23 cellular contexts compared by ENCODE assay signal in genomic region chr6:22333802-22334201, GRCh38. TPM values are rescaled to one million over a fixed set of nuclear protein-coding genes. Genes with fewer than 3 reads are reported as not detected.
DNase-seq lines count a peak whose midpoint lies in the region; TF ChIP-seq lines count a peak whose summit lies in the region.
"Had no signal": no experiment of that assay in that cellular context is flagged by ENCODE, and none has a peak within 500 bp of the region (broad histone marks: within the 10 kb centered on the region; RNA-seq: fewer than 3 reads in every experiment).

No MANE protein-coding gene starts in this region.

- H3K27me3 ChIP-seq in ACC112 (ENCODE audit: insufficient read depth, low read length): no peaks in the 10 kb centered on the region
- H3K27me3 ChIP-seq in adipocyte (replicated peaks; ENCODE audit: control insufficient read depth, insufficient read depth, low read length): no peaks in the 10 kb centered on the region
- no peaks in the 10 kb centered on the region for H3K27me3 ChIP-seq in hepatocyte
- no peaks in the 10 kb centered on the region for H3K27me3 ChIP-seq in H7 (ENCODE audit: control insufficient read depth, insufficient read depth, low read length)
- H3K27me3 ChIP-seq: BLaER1 had no signal

- H3K9ac ChIP-seq in adipocyte (ENCODE audit: low read length): no peak overlapping the region
- H3K9ac ChIP-seq: BLaER1 had no signal

- DNase-seq in HCEC 1CT: peak; percentile 6
- peak; percentile 47 for DNase-seq in adipocyte (ENCODE audit: low read depth)
- no peak for DNase-seq in hepatocyte (ENCODE audit: low spot score)
- DNase-seq in DMS153 treated with DMSO at 0.1 percent for 48 hours (lab: John Stamatoyannopoulos, UW; ENCODE audit: unreplicated experiment): no peak
- no peak for DNase-seq in SHP77 treated with DMSO at 0.1 percent for 48 hours (lab: John Stamatoyannopoulos, UW)
- no peak for DNase-seq in H7
- DNase-seq in NCI-H345 treated with DMSO at 0.1 percent for 48 hours (lab: John Stamatoyannopoulos, UW; ENCODE audit: unreplicated experiment): no peak
- DNase-seq: 8988T; Calu3; CD4-positive, alpha-beta memory T cell; NCI-H1105 treated with DMSO at 0.1 percent for 48 hours; NCI-H1694; NCI-H2107; NCI-H2227 treated with DMSO at 0.1 percent for 48 hours; NCI-H524; NCI-H82; PC-3 had no signal

- no peaks in the 10 kb centered on the region for H3K9me2 ChIP-seq in hepatocyte (replicated peaks; ENCODE audit: insufficient read depth)

- TF ChIP-seq CTCF in hepatocyte (IDR thresholded peaks at IDR 0.05; ENCODE audit: poor library complexity): no peak

- no peaks in the 10 kb centered on the region for H4K20me1 ChIP-seq in hepatocyte (ENCODE audit: insufficient read depth, poor library complexity, severe bottlenecking)
- H4K20me1 ChIP-seq: BLaER1 had no signal

- H3K4me3 ChIP-seq in ACC112 (ENCODE audit: low read depth, low read length): no peak overlapping the region
- H3K4me3 ChIP-seq in adipocyte (ENCODE audit: low read length): no peak overlapping the region
- H3K4me3 ChIP-seq in hepatocyte: no peak overlapping the region
- no peak overlapping the region for H3K4me3 ChIP-seq in H7 (ENCODE audit: insufficient read depth, low read depth, low read length)
- H3K4me3 ChIP-seq: BLaER1, HAP-1, K562 had no signal

- peak overlapping the region; percentile 32 for H3K4me2 ChIP-seq in hepatocyte
- H3K4me2 ChIP-seq: BLaER1 had no signal

- no peak overlapping the region for H3K27ac ChIP-seq in ACC112 (ENCODE audit: low read depth, low read length)
- H3K27ac ChIP-seq in hepatocyte: peak overlapping the region; percentile 6
- H3K27ac ChIP-seq: BLaER1, RWPE1 had no signal

- no peaks in the 10 kb centered on the region for H3K79me2 ChIP-seq in ACC112 (ENCODE audit: control insufficient read depth, insufficient read depth, low read length, unreplicated experiment)
- H3K79me2 ChIP-seq in hepatocyte: no peaks in the 10 kb centered on the region

- H3K9me3 ChIP-seq in adipocyte (ENCODE audit: control insufficient read depth, low read length) (no peaks in the 10 kb centered on the region), hepatocyte (ENCODE audit: low read depth) (no peaks in the 10 kb centered on the region)
- H3K9me3 ChIP-seq: HAP-1 had no signal

- peaks cover 12% of the 10 kb centered on the region for H3K4me1 ChIP-seq in ACC112 (ENCODE audit: control insufficient read depth, insufficient read depth, low read length, unreplicated experiment)
- H3K4me1 ChIP-seq in adipocyte (ENCODE audit: control insufficient read depth, insufficient read depth, low read length): peaks cover under 1% of the 10 kb centered on the region
- H3K4me1 ChIP-seq in hepatocyte (ENCODE audit: insufficient read depth): peaks cover 3% of the 10 kb centered on the region
- H3K4me1 ChIP-seq: BLaER1, HAP-1 had no signal

- H2AFZ ChIP-seq in ACC112 (ENCODE audit: low read length, unreplicated experiment) (peak overlapping the region; percentile 18), hepatocyte (no peak overlapping the region)

- H3K36me3 ChIP-seq in ACC112 (ENCODE audit: insufficient read depth, low read length) (no peaks in the 10 kb centered on the region), adipocyte (ENCODE audit: control insufficient read depth, insufficient read depth, low read length, severe bottlenecking) (no peaks in the 10 kb centered on the region), hepatocyte (replicated peaks; ENCODE audit: insufficient read depth, low read depth) (no peaks in the 10 kb centered on the region), H7 (replicated peaks; ENCODE audit: control insufficient read depth, insufficient read depth, low read length) (no peaks in the 10 kb centered on the region)
- H3K36me3 ChIP-seq: BLaER1, HAP-1 had no signal

RNA-seq across cellular contexts. Expression of gene PRL, which starts 37.0 kb away (rescaled TPM):
- not detected in 2 replicates for total RNA-seq in hepatocyte
- not detected in 2 replicates for polyA plus RNA-seq in hepatocyte
- total RNA-seq in H7 (2014; rRNA removed; shearing (Covaris generic)): not detected in 2 replicates
- total RNA-seq: Calu3; CD4-positive, alpha-beta memory T cell; G401; K562; PC-3 had no signal
- polyA plus RNA-seq: CD4-positive, alpha-beta memory T cell; K562 had no signal

Comparison
In these comparisons a context has a peak if more than half of its experiments do, and no peak if none do; other contexts are left out.
1. DNase-seq: peak in HCEC 1CT (single experiment) and adipocyte (single experiment); none in hepatocyte (single experiment), DMS153 treated with DMSO at 0.1 percent for 48 hours (single experiment), SHP77 treated with DMSO at 0.1 percent for 48 hours (single experiment), H7 (single experiment) and NCI-H345 treated with DMSO at 0.1 percent for 48 hours (single experiment).